Comparison of ENCODE assay signal across 7 cellular contexts in genomic region chr11:73980001-73980960, GRCh38. TPM values are rescaled to one million over a fixed set of nuclear protein-coding genes. Genes with fewer than 3 reads are reported as not detected.
DNase-seq lines count a peak whose midpoint lies in the region; ATAC-seq lines count a peak whose summit lies in the region.

No MANE protein-coding gene starts in this region.

- DNase-seq in NCI-H748 treated with DMSO at 0.1 percent for 48 hours (lab: John Stamatoyannopoulos, UW) = peak; percentile 10
- DNase-seq in activated T-cell treated with anti-CD3 and anti-CD28 coated beads for 24 hours (ENCODE audit: low read depth) = peak; percentile 51
- peak; percentile 76 for DNase-seq in cardiac septum (ENCODE audit: low spot score)
- peak; percentile 47 for DNase-seq in stimulated activated CD4-positive, alpha-beta T cell treated with anti-CD3 and anti-CD28 coated beads, Interleukin-12 subunit alpha, Interleukin-12 subunit beta, amount 100 ng/mL, for 4 hours

- intact Hi-C loops in cardiac septum (cut with DNase I) = loop anchor here (5.0 kb wide), 1 partner anchor 37 kb away; no protein-coding TSS in a partner anchor

- peak; percentile 39 for ATAC-seq in GM18867 (IDR thresholded peaks at IDR 0.05; ENCODE audit: unreplicated experiment)
- ATAC-seq in HG02943 (IDR thresholded peaks at IDR 0.05; ENCODE audit: low read depth, unreplicated experiment) = peak; percentile 39
- ATAC-seq in GM19035 (IDR thresholded peaks at IDR 0.05; ENCODE audit: unreplicated experiment) = no peak

RNA-seq across cellular contexts. Expression of gene UCP2, which starts 2.4 kb away (rescaled TPM):
- 12.0 TPM for total RNA-seq in cardiac septum

RNA-seq across cellular contexts. Expression of gene UCP3, which starts 28.6 kb away (rescaled TPM):
- total RNA-seq in cardiac septum = 0.54 TPM

RNA-seq across cellular contexts. Expression of gene DNAJB13, which starts 29.5 kb away (rescaled TPM):
- not detected for total RNA-seq in cardiac septum

Comparison
In these comparisons a context has a peak if more than half of its experiments do, and no peak if none do; other contexts are left out.
1. DNase-seq: peak in every context shown above with its lines; median percentile 76 in cardiac septum; 51 in activated T-cell treated with anti-CD3 and anti-CD28 coated beads for 24 hours; 47 in stimulated activated CD4-positive, alpha-beta T cell treated with anti-CD3 and anti-CD28 coated beads, Interleukin-12 subunit alpha, Interleukin-12 subunit beta, amount 100 ng/mL, for 4 hours; 10 in NCI-H748 treated with DMSO at 0.1 percent for 48 hours.